8 cellular contexts compared by ENCODE assay signal in genomic region chr3:42652251-42652610, GRCh38. TPM values are rescaled to one million over a fixed set of nuclear protein-coding genes. Genes with fewer than 3 reads are reported as not detected.
DNase-seq lines count a peak whose midpoint lies in the region; ATAC-seq and TF ChIP-seq lines count a peak whose summit lies in the region.

No MANE protein-coding gene starts in this region.

- H3K9me3 ChIP-seq in Loucy (ENCODE audit: insufficient read depth, low read depth, low read length) = no peaks in the 10 kb centered on the region
- H3K9me3 ChIP-seq in esophagus (ENCODE audit: control insufficient read depth in 2 of 2, insufficient read depth in 1 of 2, low read depth in 1 of 2, low read length in 1 of 2) = no peaks in the 10 kb centered on the region
- H3K9me3 ChIP-seq in thoracic aorta = no peaks in the 10 kb centered on the region

- H3K4me3 ChIP-seq in Loucy (ENCODE audit: low read length, poor library complexity, severe bottlenecking) (no peak overlapping the region), esophagus (ENCODE audit: low read depth in 1 of 2, low read length in 2 of 2) (no peak overlapping the region), thoracic aorta (peak overlapping the region; percentile 91)

- peak overlapping the region; percentile 16 for H3K27ac Mint-ChIP-seq in activated CD4-positive, alpha-beta T cell treated with anti-CD3 and anti-CD28 coated beads, Interleukin-2, amount 10 ng/mL, durations not matched to agents 24 days and 14 days

- H3K4me2 ChIP-seq in Loucy (ENCODE audit: low read depth, low read length, poor library complexity, severe bottlenecking) = peak overlapping the region; percentile 54

- no peaks in the 10 kb centered on the region for H3F3A ChIP-seq in Loucy (ENCODE audit: low read depth)

- H3K9me2 ChIP-seq in Loucy (replicated peaks; ENCODE audit: low read depth, low read length) = no peaks in the 10 kb centered on the region

- H3K36me3 Mint-ChIP-seq in activated CD4-positive, alpha-beta T cell treated with anti-CD3 and anti-CD28 coated beads, Interleukin-2, amount 10 ng/mL, durations not matched to agents 24 days and 14 days (ENCODE audit: low read depth) = peaks cover 14% of the 10 kb centered on the region

- H3K36me3 ChIP-seq in Loucy (ENCODE audit: insufficient read depth, low read length) (peaks cover 16% of the 10 kb centered on the region; the same call in 1 of the 2 replicates), esophagus (ENCODE audit: control insufficient read depth in 2 of 2, insufficient read depth in 2 of 2, low read length in 1 of 2) (peaks cover 0 to 5% of the 10 kb centered on the region in 2 donors), thoracic aorta (peaks cover 6% of the 10 kb centered on the region)

- H2AFZ ChIP-seq in Loucy (ENCODE audit: low read length) = no peak overlapping the region; the same call in 1 of the 2 replicates

- H4K20me1 ChIP-seq in Loucy (ENCODE audit: insufficient read depth, low read length, poor library complexity, severe bottlenecking) = no peaks in the 10 kb centered on the region

- H3K79me2 ChIP-seq in Loucy (ENCODE audit: insufficient read depth, low read length) = no peaks in the 10 kb centered on the region

- H3K27me3 ChIP-seq in Loucy (ENCODE audit: insufficient read depth, low read length, poor library complexity, severe bottlenecking) (no peaks in the 10 kb centered on the region), esophagus (ENCODE audit: control insufficient read depth in 1 of 2, insufficient read depth in 2 of 2, low read length in 2 of 2) (no peaks in the 10 kb centered on the region), thoracic aorta (replicated peaks; ENCODE audit: insufficient read depth) (no peaks in the 10 kb centered on the region)

- H3K27ac ChIP-seq in esophagus (ENCODE audit: low read depth in 2 of 2, low read length in 1 of 2) (peak overlapping the region; percentile 75 to 85), thoracic aorta (peak overlapping the region; percentile 92 to 97)

- H3K4me3 Mint-ChIP-seq in activated CD4-positive, alpha-beta T cell treated with anti-CD3 and anti-CD28 coated beads, Interleukin-2, amount 10 ng/mL, durations not matched to agents 24 days and 14 days = peak overlapping the region; percentile 22

- no peak overlapping the region for H3K9ac ChIP-seq in Loucy (ENCODE audit: low read depth, low read length, poor library complexity, severe bottlenecking)

- ATAC-seq in thoracic aorta (ENCODE audit: insufficient number of reproducible peaks, low FRiP score, low read depth) (no peak), GM18519 (IDR thresholded peaks at IDR 0.05; ENCODE audit: low FRiP score, unreplicated experiment) (no peak), GM19351 (IDR thresholded peaks at IDR 0.05; ENCODE audit: unreplicated experiment) (no peak)

- intact Hi-C loops in activated CD4-positive, alpha-beta T cell treated with anti-CD3 and anti-CD28 coated beads, Interleukin-2, amount 10 ng/mL, durations not matched to agents 24 days and 14 days (cut with micrococcal nuclease) = loop anchor here (2.0 kb wide), 1 partner anchor 13 kb away; no protein-coding TSS in a partner anchor

- no peak for TF ChIP-seq CTCF in Loucy (conservative IDR thresholded peaks at IDR 0.05; ENCODE audit: low read length)
- no peak for TF ChIP-seq CTCF in thoracic aorta (IDR thresholded peaks at IDR 0.05)

- no peaks in the 10 kb centered on the region for H3K9me3 Mint-ChIP-seq in activated CD4-positive, alpha-beta T cell treated with anti-CD3 and anti-CD28 coated beads, Interleukin-2, amount 10 ng/mL, durations not matched to agents 24 days and 14 days

- no peak for DNase-seq in activated CD4-positive, alpha-beta T cell treated with anti-CD3 and anti-CD28 coated beads, Interleukin-2, amount 10 ng/mL, durations not matched to agents 24 days and 14 days
- no peak for DNase-seq in activated CD4-positive, alpha-beta T cell treated with anti-CD3 and anti-CD28 coated beads for 1 hour
- DNase-seq in thoracic aorta (ENCODE audit: low spot score) (no peak), NCI-H2029 (lab: John Stamatoyannopoulos, UW) (no peak)

- H3K4me1 ChIP-seq in Loucy (ENCODE audit: insufficient read depth, low read length, poor library complexity, severe bottlenecking) (peaks cover 20% of the 10 kb centered on the region), esophagus (ENCODE audit: control insufficient read depth in 2 of 2, insufficient read depth in 2 of 2, low read length in 1 of 2) (peaks cover 23 to 28% of the 10 kb centered on the region in 2 donors), thoracic aorta (ENCODE audit: control insufficient read depth in 1 of 2, low read depth in 2 of 2) (peaks cover 36 to 81% of the 10 kb centered on the region in 2 donors)

- H3K27me3 Mint-ChIP-seq in activated CD4-positive, alpha-beta T cell treated with anti-CD3 and anti-CD28 coated beads, Interleukin-2, amount 10 ng/mL, durations not matched to agents 24 days and 14 days = peaks cover 5% of the 10 kb centered on the region

- 43 to 78% methylated on average over 1 of the region's 1 CpG for WGBS in esophagus, 2 donors

- peaks cover 20% of the 10 kb centered on the region for H3K4me1 Mint-ChIP-seq in activated CD4-positive, alpha-beta T cell treated with anti-CD3 and anti-CD28 coated beads, Interleukin-2, amount 10 ng/mL, durations not matched to agents 24 days and 14 days

RNA-seq across cellular contexts. Expression of gene ZBTB47, which starts 1.3 kb away (rescaled TPM):
- 1.0 and 1.1 TPM in 2 replicates for total RNA-seq in activated CD4-positive, alpha-beta T cell treated with anti-CD3 and anti-CD28 coated beads, Interleukin-2, amount 10 ng/mL, durations not matched to agents 24 days and 14 days
- 1 to 10 TPM; 3.5 to 6.0 TPM for polyA plus RNA-seq in esophagus
- total RNA-seq in thoracic aorta = 100 to 1,000 TPM in 1 of 2 donors, 10 to 100 TPM in 1; 84.2 to 108 TPM

RNA-seq across cellular contexts. Expression of gene KLHL40, which starts 33.1 kb away (rescaled TPM):
- total RNA-seq in activated CD4-positive, alpha-beta T cell treated with anti-CD3 and anti-CD28 coated beads, Interleukin-2, amount 10 ng/mL, durations not matched to agents 24 days and 14 days = not detected in 2 replicates
- polyA plus RNA-seq in esophagus = under 1 TPM in 1 of 2 donors, not detected in 1; 0.02 TPM
- total RNA-seq in thoracic aorta = not detected

RNA-seq across cellular contexts. Expression of gene HHATL, which starts 50.4 kb away (rescaled TPM):
- not detected in 2 replicates for total RNA-seq in activated CD4-positive, alpha-beta T cell treated with anti-CD3 and anti-CD28 coated beads, Interleukin-2, amount 10 ng/mL, durations not matched to agents 24 days and 14 days
- under 1 TPM; 0.12 to 0.41 TPM for polyA plus RNA-seq in esophagus
- not detected for total RNA-seq in thoracic aorta

RNA-seq across cellular contexts. Expression of gene NKTR, which starts 51.7 kb away (rescaled TPM):
- total RNA-seq in activated CD4-positive, alpha-beta T cell treated with anti-CD3 and anti-CD28 coated beads, Interleukin-2, amount 10 ng/mL, durations not matched to agents 24 days and 14 days = 79.5 and 80.9 TPM in 2 replicates
- 10 to 100 TPM; 13.9 to 26.3 TPM for polyA plus RNA-seq in esophagus
- total RNA-seq in thoracic aorta = 100 to 1,000 TPM; 159 to 210 TPM

Comparison
In these comparisons a context has a peak if more than half of its experiments do, and no peak if none do; other contexts are left out.
1. RNA of gene ZBTB47, which starts 1.3 kb away (total RNA-seq): 84.2 to 108 TPM in thoracic aorta; 1.0 to 1.1 TPM in activated CD4-positive, alpha-beta T cell treated with anti-CD3 and anti-CD28 coated beads, Interleukin-2, amount 10 ng/mL, durations not matched to agents 24 days and 14 days; every median in the first group is over 10 times any median in the second.